In genomic region chr11:115893701-115894100, GRCh38 we compare ENCODE assay signal across 15 cellular contexts.
"Had no signal": no experiment of that assay in that cellular context is flagged by ENCODE, and none has a peak within 500 bp of the region (broad histone marks: within the 10 kb centered on the region; RNA-seq: fewer than 3 reads in every experiment).

No MANE protein-coding gene starts in this region.

- DNase-seq: activated CD4-positive, alpha-beta T cell treated with anti-CD3 and anti-CD28 coated beads for 36 hours; activated CD8-positive, alpha-beta memory T cell treated with anti-CD3 and anti-CD28 coated beads, Interleukin-2, amount 50 U/mL, for 4 hours; activated CD8-positive, alpha-beta T cell treated with anti-CD3 and anti-CD28 coated beads for 36 hours; activated T-cell treated with anti-CD3 and anti-CD28 coated beads, Interleukin-2, amount 50 U/mL, for 72 hours; aorta; dorsolateral prefrontal cortex; heart left ventricle; left lung; mesenchymal stem cell; stimulated activated CD4-positive, alpha-beta T cell treated with anti-CD3 and anti-CD28 coated beads, Interleukin-12 subunit alpha, Interleukin-12 subunit beta, amount 100 ng/mL, for 4 hours; stimulated activated CD4-positive, alpha-beta T cell treated with anti-CD3 and anti-CD28 coated beads, Interleukin-4, amount 100 ng/mL, for 1 hour; stimulated activated CD8-positive, alpha-beta memory T cell treated with anti-CD3 and anti-CD28 coated beads, Interleukin-4, amount 100 ng/mL, for 48 hours; T-helper 9 cell; testis; WERI-Rb-1 had no signal

- H3K4me3 ChIP-seq: dorsolateral prefrontal cortex, heart left ventricle, left lung, testis had no signal

- H3K27me3 ChIP-seq: heart left ventricle, testis had no signal

- H3K27ac ChIP-seq: dorsolateral prefrontal cortex, heart left ventricle, left lung, testis, WERI-Rb-1 had no signal

- H3K4me1 ChIP-seq: left lung, testis had no signal

- H3K36me3 ChIP-seq: heart left ventricle, left lung, WERI-Rb-1 had no signal

- H3K9me3 ChIP-seq: heart left ventricle, left lung, testis had no signal
